In genomic region chr2:111675419-111676194, GRCh38 we compare ENCODE assay signal across 1 cellular context.
TF ChIP-seq lines count a peak whose summit lies in the region.

No MANE protein-coding gene starts in this region.

TF ChIP-seq in GM23338, 12 proteins besides CTCF, POLR2A, EP300 and RAD21 (continued from another document):
- TF ChIP-seq, protein P1, sequence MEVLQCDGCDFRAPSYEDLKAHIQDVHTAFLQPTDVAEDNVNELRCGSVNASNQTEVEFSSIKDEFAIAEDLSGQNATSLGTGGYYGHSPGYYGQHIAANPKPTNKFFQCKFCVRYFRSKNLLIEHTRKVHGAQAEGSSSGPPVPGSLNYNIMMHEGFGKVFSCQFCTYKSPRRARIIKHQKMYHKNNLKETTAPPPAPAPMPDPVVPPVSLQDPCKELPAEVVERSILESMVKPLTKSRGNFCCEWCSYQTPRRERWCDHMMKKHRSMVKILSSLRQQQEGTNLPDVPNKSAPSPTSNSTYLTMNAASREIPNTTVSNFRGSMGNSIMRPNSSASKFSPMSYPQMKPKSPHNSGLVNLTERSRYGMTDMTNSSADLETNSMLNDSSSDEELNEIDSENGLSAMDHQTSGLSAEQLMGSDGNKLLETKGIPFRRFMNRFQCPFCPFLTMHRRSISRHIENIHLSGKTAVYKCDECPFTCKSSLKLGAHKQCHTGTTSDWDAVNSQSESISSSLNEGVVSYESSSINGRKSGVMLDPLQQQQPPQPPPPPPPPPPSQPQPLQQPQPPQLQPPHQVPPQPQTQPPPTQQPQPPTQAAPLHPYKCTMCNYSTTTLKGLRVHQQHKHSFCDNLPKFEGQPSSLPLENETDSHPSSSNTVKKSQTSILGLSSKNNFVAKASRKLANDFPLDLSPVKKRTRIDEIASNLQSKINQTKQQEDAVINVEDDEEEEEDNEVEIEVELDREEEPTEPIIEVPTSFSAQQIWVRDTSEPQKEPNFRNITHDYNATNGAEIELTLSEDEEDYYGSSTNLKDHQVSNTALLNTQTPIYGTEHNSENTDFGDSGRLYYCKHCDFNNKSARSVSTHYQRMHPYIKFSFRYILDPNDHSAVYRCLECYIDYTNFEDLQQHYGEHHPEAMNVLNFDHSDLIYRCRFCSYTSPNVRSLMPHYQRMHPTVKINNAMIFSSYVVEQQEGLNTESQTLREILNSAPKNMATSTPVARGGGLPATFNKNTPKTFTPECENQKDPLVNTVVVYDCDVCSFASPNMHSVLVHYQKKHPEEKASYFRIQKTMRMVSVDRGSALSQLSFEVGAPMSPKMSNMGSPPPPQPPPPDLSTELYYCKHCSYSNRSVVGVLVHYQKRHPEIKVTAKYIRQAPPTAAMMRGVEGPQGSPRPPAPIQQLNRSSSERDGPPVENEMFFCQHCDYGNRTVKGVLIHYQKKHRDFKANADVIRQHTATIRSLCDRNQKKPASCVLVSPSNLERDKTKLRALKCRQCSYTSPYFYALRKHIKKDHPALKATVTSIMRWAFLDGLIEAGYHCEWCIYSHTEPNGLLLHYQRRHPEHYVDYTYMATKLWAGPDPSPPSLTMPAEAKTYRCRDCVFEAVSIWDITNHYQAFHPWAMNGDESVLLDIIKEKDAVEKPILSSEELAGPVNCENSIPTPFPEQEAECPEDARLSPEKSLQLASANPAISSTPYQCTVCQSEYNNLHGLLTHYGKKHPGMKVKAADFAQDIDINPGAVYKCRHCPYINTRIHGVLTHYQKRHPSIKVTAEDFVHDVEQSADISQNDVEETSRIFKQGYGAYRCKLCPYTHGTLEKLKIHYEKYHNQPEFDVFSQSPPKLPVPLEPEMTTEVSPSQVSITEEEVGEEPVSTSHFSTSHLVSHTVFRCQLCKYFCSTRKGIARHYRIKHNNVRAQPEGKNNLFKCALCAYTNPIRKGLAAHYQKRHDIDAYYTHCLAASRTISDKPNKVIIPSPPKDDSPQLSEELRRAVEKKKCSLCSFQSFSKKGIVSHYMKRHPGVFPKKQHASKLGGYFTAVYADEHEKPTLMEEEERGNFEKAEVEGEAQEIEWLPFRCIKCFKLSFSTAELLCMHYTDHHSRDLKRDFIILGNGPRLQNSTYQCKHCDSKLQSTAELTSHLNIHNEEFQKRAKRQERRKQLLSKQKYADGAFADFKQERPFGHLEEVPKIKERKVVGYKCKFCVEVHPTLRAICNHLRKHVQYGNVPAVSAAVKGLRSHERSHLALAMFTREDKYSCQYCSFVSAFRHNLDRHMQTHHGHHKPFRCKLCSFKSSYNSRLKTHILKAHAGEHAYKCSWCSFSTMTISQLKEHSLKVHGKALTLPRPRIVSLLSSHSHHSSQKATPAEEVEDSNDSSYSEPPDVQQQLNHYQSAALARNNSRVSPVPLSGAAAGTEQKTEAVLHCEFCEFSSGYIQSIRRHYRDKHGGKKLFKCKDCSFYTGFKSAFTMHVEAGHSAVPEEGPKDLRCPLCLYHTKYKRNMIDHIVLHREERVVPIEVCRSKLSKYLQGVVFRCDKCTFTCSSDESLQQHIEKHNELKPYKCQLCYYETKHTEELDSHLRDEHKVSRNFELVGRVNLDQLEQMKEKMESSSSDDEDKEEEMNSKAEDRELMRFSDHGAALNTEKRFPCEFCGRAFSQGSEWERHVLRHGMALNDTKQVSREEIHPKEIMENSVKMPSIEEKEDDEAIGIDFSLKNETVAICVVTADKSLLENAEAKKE (CRISPR knock-in tag; IDR thresholded peaks at IDR 0.05): no peak
- TF ChIP-seq NANOG (IDR thresholded peaks at IDR 0.05; ENCODE audit: borderline replicate concordance) (no peak), STAT1 (IDR thresholded peaks at IDR 0.05; ENCODE audit: unreplicated experiment) (no peak), EZH2 (IDR thresholded peaks at IDR 0.05; ENCODE audit: low read depth, unreplicated experiment) (no peak), ZNF114 (CRISPR knock-in tag; IDR thresholded peaks at IDR 0.05) (no peak), ETS1 (IDR thresholded peaks at IDR 0.05) (no peak)
